30 cellular contexts compared by ENCODE assay signal in the genomic region with DNA sequence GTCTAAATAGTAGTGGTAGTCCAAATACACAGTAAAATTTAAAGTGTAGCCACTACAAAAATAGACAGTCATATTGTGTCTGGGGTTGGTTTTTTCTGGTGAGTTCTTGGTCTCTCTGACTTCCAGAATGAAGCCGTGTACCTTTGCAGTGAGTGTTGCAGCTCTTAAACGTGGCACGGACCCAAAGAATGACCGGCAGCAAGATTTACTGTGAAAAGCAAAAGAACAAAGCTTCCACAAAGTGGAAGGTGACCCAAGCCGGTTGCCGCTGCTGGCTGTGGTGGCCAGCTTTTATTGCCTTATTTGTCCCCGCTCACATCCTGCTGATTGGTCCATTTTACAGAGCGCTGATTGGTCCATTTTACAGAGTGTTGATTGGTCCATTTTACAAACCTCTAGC.
"Had no signal": no experiment of that assay in that cellular context is flagged by ENCODE, and none has a peak within 500 bp of the region (broad histone marks: within the 10 kb centered on the region; RNA-seq: fewer than 3 reads in every experiment).

No MANE protein-coding gene starts in this region.

- H3K9me3 ChIP-seq: ascending aorta had no signal

- H3K4me1 ChIP-seq: ascending aorta had no signal

- H3K27me3 ChIP-seq: ascending aorta, cardiac muscle cell had no signal

- DNase-seq: activated B cell treated with CpG ODN at 0.5 μM for 24 hours; activated CD4-positive, alpha-beta memory T cell treated with anti-CD3 and anti-CD28 coated beads, Interleukin-2, amount 10 ng/mL, durations not matched to agents 7 days and 5 days; activated CD4-positive, alpha-beta T cell treated with anti-CD3 and anti-CD28 coated beads for 4 hours; activated CD4-positive, alpha-beta T cell treated with anti-CD3 and anti-CD28 coated beads, Interleukin-2, amount 10 ng/mL, durations not matched to agents 7 days and 5 days; activated CD4-positive, alpha-beta T cell treated with anti-CD3 and anti-CD28 coated beads, Interleukin-2, amount 50 U/mL, for 48 hours; activated CD4-positive, CD25-positive, alpha-beta regulatory T cell treated with anti-CD3 and anti-CD28 coated beads, Interleukin-2, amount 50 U/mL, for 72 hours; activated CD8-positive, alpha-beta memory T cell treated with anti-CD3 and anti-CD28 coated beads for 24 hours; activated CD8-positive, alpha-beta memory T cell treated with anti-CD3 and anti-CD28 coated beads, Interleukin-2, amount 10 ng/mL, durations not matched to agents 7 days and 5 days; activated CD8-positive, alpha-beta memory T cell treated with anti-CD3 and anti-CD28 coated beads, Interleukin-2, amount 50 U/mL, for 48 hours; activated CD8-positive, alpha-beta T cell treated with anti-CD3 and anti-CD28 coated beads, Interleukin-2, amount 10 ng/mL, durations not matched to agents 7 days and 5 days; activated effector memory CD4-positive, alpha-beta T cell treated with Interleukin-2 at 50 U/mL for 16 hours; activated gamma-delta T cell; activated naive CD4-positive, alpha-beta T cell treated with anti-CD3 and anti-CD28 coated beads, Interleukin-2, amount 10 ng/mL, durations not matched to agents 7 days and 5 days; activated naive CD4-positive, alpha-beta T cell treated with Interleukin-2 at 50 U/mL for 16 hours; activated naive CD8-positive, alpha-beta T cell treated with anti-CD3 and anti-CD28 coated beads, Interleukin-2, amount 10 ng/mL, durations not matched to agents 7 days and 5 days; activated naive CD8-positive, alpha-beta T cell treated with anti-CD3 and anti-CD28 coated beads, Interleukin-2, amount 50 U/mL, for 24 hours; activated T-cell treated with anti-CD3 and anti-CD28 coated beads, Interleukin-2, amount 50 U/mL, for 24 hours; activated T-cell treated with anti-CD3 and anti-CD28 coated beads, Interleukin-2, amount 50 U/mL, for 48 hours; amygdala; anterior cingulate cortex; caudate nucleus; cerebellar nuclear complex; T-helper 1 cell; T-helper 2 cell; T-helper 9 cell had no signal

- FAIRE-seq: bronchial epithelial cell, TTC549 had no signal

- ATAC-seq: activated CD8-positive, alpha-beta memory T cell treated with anti-CD3 and anti-CD28 coated beads, Interleukin-2, amount 10 ng/mL, durations not matched to agents 7 days and 5 days; activated CD8-positive, alpha-beta T cell treated with anti-CD3 and anti-CD28 coated beads, Interleukin-2, amount 10 ng/mL, durations not matched to agents 7 days and 5 days; activated naive CD8-positive, alpha-beta T cell treated with anti-CD3 and anti-CD28 coated beads, Interleukin-2, amount 50 U/mL, for 24 hours had no signal

- H3K27ac ChIP-seq: ascending aorta, cardiac muscle cell, VCaP had no signal

- H3K36me3 ChIP-seq: ascending aorta, cardiac muscle cell had no signal

- H3K4me3 ChIP-seq: ascending aorta, cardiac muscle cell had no signal
